In genomic region chr2:217954971-217955740, GRCh38 we compare ENCODE assay signal across 1 cellular context.
TF ChIP-seq lines count a peak whose summit lies in the region.

No MANE protein-coding gene starts in this region.

TF ChIP-seq in H1, 55 proteins besides CTCF, POLR2A, EP300 and RAD21:
- no peak for TF ChIP-seq HDAC2 (IDR thresholded peaks at IDR 0.05; ENCODE audit: borderline replicate concordance in 1 of 2, low read depth in 2 of 2, low read length in 2 of 2)
- no peak for TF ChIP-seq MAFK (IDR thresholded peaks at IDR 0.05; ENCODE audit: low read depth, low read length)
- no peak for TF ChIP-seq CBX5 (IDR thresholded peaks at IDR 0.05; ENCODE audit: low read depth, low read length)
- no peak for TF ChIP-seq GTF2F1 (IDR thresholded peaks at IDR 0.05; ENCODE audit: borderline replicate concordance, low read depth, low read length)
- no peak for TF ChIP-seq RXRA (IDR thresholded peaks at IDR 0.05; ENCODE audit: insufficient read depth, low read depth, low read length)
- TF ChIP-seq PHF8 (conservative IDR thresholded peaks at IDR 0.05; ENCODE audit: low read depth, low read length), result no peak
- no peak for TF ChIP-seq POU5F1 (IDR thresholded peaks at IDR 0.05; ENCODE audit: low read depth, low read length)
- TF ChIP-seq CEBPB (IDR thresholded peaks at IDR 0.05; ENCODE audit: low read depth, low read length), result no peak
- TF ChIP-seq CTBP2 (IDR thresholded peaks at IDR 0.05; ENCODE audit: borderline replicate concordance, insufficient read depth, insufficient read length, low read length), result no peak
- no peak for TF ChIP-seq CHD2 (IDR thresholded peaks at IDR 0.05; ENCODE audit: low read length)
- no peak for TF ChIP-seq KDM5A (IDR thresholded peaks at IDR 0.05; ENCODE audit: low read length)
- TF ChIP-seq RBBP5 (IDR thresholded peaks at IDR 0.05; ENCODE audit: borderline replicate concordance, low read depth, low read length), result no peak
